ENCODE assay signal across 20 cellular contexts in genomic region chr6:15887491-15888461, GRCh38.
DNase-seq lines count a peak whose midpoint lies in the region; ATAC-seq, FAIRE-seq and TF ChIP-seq lines count a peak whose summit lies in the region.
"Had no signal": no experiment of that assay in that cellular context is flagged by ENCODE, and none has a peak within 500 bp of the region (broad histone marks: within the 10 kb centered on the region; RNA-seq: fewer than 3 reads in every experiment).

No MANE protein-coding gene starts in this region.

- H3K9ac ChIP-seq in SU-DHL-6 (ENCODE audit: low read length), result no peak overlapping the region
- no peak overlapping the region for H3K9ac ChIP-seq in mesenchymal stem cell (ENCODE audit: low read length)
- H3K9ac ChIP-seq: SK-N-SH had no signal

- H3K27me3 ChIP-seq in SU-DHL-6 (ENCODE audit: low read length) (no peaks in the 10 kb centered on the region; the same call in 1 of the 2 replicates), mesenchymal stem cell (ENCODE audit: control insufficient read depth in 1 of 2, insufficient read depth in 1 of 2, low read length in 2 of 2) (no peaks in the 10 kb centered on the region)
- no peaks in the 10 kb centered on the region for H3K27me3 ChIP-seq in CD4-positive, alpha-beta memory T cell (ENCODE audit: insufficient read depth, low read length)

- H3K9me2 ChIP-seq in SU-DHL-6 (replicated peaks; ENCODE audit: insufficient read depth, low read length), result no peaks in the 10 kb centered on the region
- H3K9me2 ChIP-seq: SK-N-SH had no signal

- H2BK12ac ChIP-seq in mesenchymal stem cell (ENCODE audit: low read length in 2 of 2), result no peak overlapping the region

- peak overlapping the region; percentile 18 for H2AFZ ChIP-seq in SU-DHL-6 (ENCODE audit: low read depth, low read length, severe bottlenecking)
- no peak overlapping the region for H2AFZ ChIP-seq in mesenchymal stem cell (ENCODE audit: low read depth, low read length)

- H3K9me3 ChIP-seq in SU-DHL-6 (ENCODE audit: insufficient read depth, low read length), result no peaks in the 10 kb centered on the region
- no peaks in the 10 kb centered on the region for H3K9me3 ChIP-seq in mesenchymal stem cell (ENCODE audit: control insufficient read depth, low read length)
- no peaks in the 10 kb centered on the region for H3K9me3 ChIP-seq in CD4-positive, alpha-beta memory T cell (ENCODE audit: control insufficient read depth in 1 of 2, low read length in 2 of 2)
- H3K9me3 ChIP-seq: SK-N-SH had no signal

- H3K18ac ChIP-seq in mesenchymal stem cell (ENCODE audit: low read depth in 1 of 2, low read length in 2 of 2), result no peak overlapping the region

- TF ChIP-seq POLR2A in GM12892 (IDR thresholded peaks at IDR 0.05; ENCODE audit: low read depth, low read length), result no peak

- H3K4me3 ChIP-seq in SU-DHL-6 (ENCODE audit: insufficient read depth, low read length, poor library complexity, severe bottlenecking) (no peak overlapping the region), mesenchymal stem cell (ENCODE audit: insufficient read depth in 1 of 2, low read depth in 1 of 2, low read length in 2 of 2) (no peak overlapping the region)
- H3K4me3 ChIP-seq in CD4-positive, alpha-beta memory T cell (ENCODE audit: low read length in 2 of 2), result no peak overlapping the region

- intact Hi-C loops in activated CD4-positive, alpha-beta T cell treated with anti-CD3 and anti-CD28 coated beads, Interleukin-2, amount 10 ng/mL, durations not matched to agents 24 days and 14 days (cut with micrococcal nuclease), result no loop called here
- intact Hi-C loops in CD4-positive, alpha-beta memory T cell (cut with micrococcal nuclease), result no loop called here

- H3K27ac ChIP-seq in SU-DHL-6 (ENCODE audit: low read depth, low read length) (no peak overlapping the region), mesenchymal stem cell (ENCODE audit: low read length, poor library complexity, severe bottlenecking) (no peak overlapping the region)
- no peak overlapping the region for H3K27ac ChIP-seq in CD4-positive, alpha-beta memory T cell (ENCODE audit: low read depth, low read length)

- WGBS in mesenchymal stem cell, result 90% methylated on average over 7 of the region's 10 CpGs

- no peak overlapping the region for H3K27ac Mint-ChIP-seq in activated CD4-positive, alpha-beta T cell treated with anti-CD3 and anti-CD28 coated beads, Interleukin-2, amount 10 ng/mL, durations not matched to agents 24 days and 14 days
- no peak overlapping the region for H3K27ac Mint-ChIP-seq in CD4-positive, alpha-beta memory T cell
- H3K27ac Mint-ChIP-seq: CD4-positive, CD25-positive, alpha-beta regulatory T cell had no signal

- H3K4me2 ChIP-seq in SU-DHL-6 (ENCODE audit: low read depth, low read length, poor library complexity, severe bottlenecking) (no peak overlapping the region), mesenchymal stem cell (ENCODE audit: low read length, poor library complexity, severe bottlenecking) (no peak overlapping the region)
- H3K4me2 ChIP-seq: SK-N-SH had no signal

- H3K23ac ChIP-seq in mesenchymal stem cell (ENCODE audit: low read length in 2 of 2), result no peak overlapping the region

- no peaks in the 10 kb centered on the region for H3K36me3 ChIP-seq in SU-DHL-6 (ENCODE audit: low read length)
- no peaks in the 10 kb centered on the region for H3K36me3 ChIP-seq in mesenchymal stem cell (ENCODE audit: control insufficient read depth in 1 of 2, insufficient read depth in 2 of 2, low read depth in 1 of 2, low read length in 2 of 2)
- no peaks in the 10 kb centered on the region for H3K36me3 ChIP-seq in CD4-positive, alpha-beta memory T cell (ENCODE audit: insufficient read depth, low read length)

- no peaks in the 10 kb centered on the region for H4K20me1 ChIP-seq in SU-DHL-6 (ENCODE audit: low read depth, low read length)

- no peak overlapping the region for H2BK5ac ChIP-seq in mesenchymal stem cell (ENCODE audit: low read depth, low read length, poor library complexity, severe bottlenecking)

- no peak overlapping the region for H4K8ac ChIP-seq in mesenchymal stem cell (ENCODE audit: low read length)

- POLR2A ChIA-PET in CD4-positive, alpha-beta memory T cell (lab: Charles Lee; ENCODE audit: partially characterized antibody), result interaction anchor here (0.8 kb wide), 1 partner anchor 15 kb away, joined by 3 read pairs; no protein-coding TSS in a partner anchor

- no peaks in the 10 kb centered on the region for H3K36me3 Mint-ChIP-seq in activated CD4-positive, alpha-beta T cell treated with anti-CD3 and anti-CD28 coated beads, Interleukin-2, amount 10 ng/mL, durations not matched to agents 24 days and 14 days (ENCODE audit: low read depth)
- H3K36me3 Mint-ChIP-seq in CD4-positive, alpha-beta memory T cell, result peaks cover 0 to 2% of the 10 kb centered on the region in 2 donors
- H3K36me3 Mint-ChIP-seq: CD4-positive, CD25-positive, alpha-beta regulatory T cell had no signal

- no peak overlapping the region for H3K4me3 Mint-ChIP-seq in activated CD4-positive, alpha-beta T cell treated with anti-CD3 and anti-CD28 coated beads, Interleukin-2, amount 10 ng/mL, durations not matched to agents 24 days and 14 days
- no peak overlapping the region for H3K4me3 Mint-ChIP-seq in CD4-positive, alpha-beta memory T cell
- H3K4me3 Mint-ChIP-seq: CD4-positive, CD25-positive, alpha-beta regulatory T cell had no signal

- peak overlapping the region in 1 of 2 experiments; percentile 31 for H3K4ac ChIP-seq in mesenchymal stem cell (ENCODE audit: low read depth in 1 of 2, low read length in 2 of 2)

- CTCF ChIA-PET in CD4-positive, alpha-beta memory T cell (lab: Charles Lee; ENCODE audit: partially characterized antibody), result no interaction called here

- no peak overlapping the region for H3K14ac ChIP-seq in mesenchymal stem cell (ENCODE audit: low read length in 2 of 2)

- H3K9me3 Mint-ChIP-seq in activated CD4-positive, alpha-beta T cell treated with anti-CD3 and anti-CD28 coated beads, Interleukin-2, amount 10 ng/mL, durations not matched to agents 24 days and 14 days, result peaks cover 3% of the 10 kb centered on the region
- H3K9me3 Mint-ChIP-seq in CD4-positive, alpha-beta memory T cell, result peaks cover 0 to 7% (median 2%) of the 10 kb centered on the region in 8 donors

- H3F3A ChIP-seq in SU-DHL-6 (ENCODE audit: insufficient read depth), result no peaks in the 10 kb centered on the region

- no peaks in the 10 kb centered on the region for H3K79me1 ChIP-seq in mesenchymal stem cell (replicated peaks; ENCODE audit: low read length, poor library complexity, severe bottlenecking)

- H3K27me3 Mint-ChIP-seq in activated CD4-positive, alpha-beta T cell treated with anti-CD3 and anti-CD28 coated beads, Interleukin-2, amount 10 ng/mL, durations not matched to agents 24 days and 14 days, result no peaks in the 10 kb centered on the region
- peaks cover 1 to 10% of the 10 kb centered on the region in 2 donors for H3K27me3 Mint-ChIP-seq in CD4-positive, alpha-beta memory T cell

- H3K79me2 ChIP-seq in SU-DHL-6 (ENCODE audit: insufficient read depth, low read length), result no peaks in the 10 kb centered on the region

- H2BK15ac ChIP-seq in mesenchymal stem cell (ENCODE audit: low read depth, poor library complexity, severe bottlenecking), result peak overlapping the region; percentile 57

- no peak overlapping the region for H4K91ac ChIP-seq in mesenchymal stem cell (ENCODE audit: low read length)

- H3K4me1 Mint-ChIP-seq in activated CD4-positive, alpha-beta T cell treated with anti-CD3 and anti-CD28 coated beads, Interleukin-2, amount 10 ng/mL, durations not matched to agents 24 days and 14 days, result peaks cover 3% of the 10 kb centered on the region
- peaks cover 0 to 4% (median 2%) of the 10 kb centered on the region in 4 donors for H3K4me1 Mint-ChIP-seq in CD4-positive, alpha-beta memory T cell
- H3K4me1 Mint-ChIP-seq: CD4-positive, CD25-positive, alpha-beta regulatory T cell had no signal

- no peaks in the 10 kb centered on the region for H3K4me1 ChIP-seq in mesenchymal stem cell (ENCODE audit: control insufficient read depth, insufficient read depth, low read depth, low read length)
- H3K4me1 ChIP-seq in CD4-positive, alpha-beta memory T cell (ENCODE audit: insufficient read depth, low read length), result no peaks in the 10 kb centered on the region

- DNase-seq in GM12892 (ENCODE audit: insufficient read length) (no peak), mesenchymal stem cell (no peak), cortex of kidney (lab: John Stamatoyannopoulos, UW) (no peak)
- DNase-seq in activated CD4-positive, alpha-beta T cell treated with anti-CD3 and anti-CD28 coated beads, Interleukin-2, amount 10 ng/mL, durations not matched to agents 24 days and 14 days, result no peak
- no peak for DNase-seq in CD4-positive, alpha-beta memory T cell
- DNase-seq: activated CD4-positive, CD25-positive, alpha-beta regulatory T cell treated with anti-CD3 and anti-CD28 coated beads, Interleukin-2, amount 50 U/mL, for 72 hours; activated T-cell treated with anti-CD3 and anti-CD28 coated beads, Interleukin-2, amount 50 U/mL, for 1 hour; CD4-positive, CD25-positive, alpha-beta regulatory T cell; GDM1; GOT3; kidney; NCI-H1436; NCI-H524; retina; SK-N-SH; stimulated activated CD4-positive, alpha-beta T cell treated with anti-CD3 and anti-CD28 coated beads, Interleukin-4, amount 100 ng/mL, for 4 hours had no signal

- FAIRE-seq in GM12892 (lab: Jason Lieb, UNC), result peak; percentile 42
- FAIRE-seq: HTR-8/SVneo, kidney had no signal

- TF ChIP-seq CTCF in SU-DHL-6 (IDR thresholded peaks at IDR 0.05; ENCODE audit: insufficient read depth, low read length, poor library complexity, severe bottlenecking), result no peak

- H2AK5ac ChIP-seq in mesenchymal stem cell (ENCODE audit: low read length, severe bottlenecking), result no peak overlapping the region

- H2BK120ac ChIP-seq in mesenchymal stem cell (ENCODE audit: low read depth, low read length), result no peak overlapping the region

- peak; percentile 43 for ATAC-seq in HG02798 (IDR thresholded peaks at IDR 0.05; ENCODE audit: poor library complexity, unreplicated experiment)
- no peak for ATAC-seq in GM21576 (IDR thresholded peaks at IDR 0.05; ENCODE audit: unreplicated experiment)
